Comparison of ENCODE assay signal across 14 cellular contexts in the genomic region with DNA sequence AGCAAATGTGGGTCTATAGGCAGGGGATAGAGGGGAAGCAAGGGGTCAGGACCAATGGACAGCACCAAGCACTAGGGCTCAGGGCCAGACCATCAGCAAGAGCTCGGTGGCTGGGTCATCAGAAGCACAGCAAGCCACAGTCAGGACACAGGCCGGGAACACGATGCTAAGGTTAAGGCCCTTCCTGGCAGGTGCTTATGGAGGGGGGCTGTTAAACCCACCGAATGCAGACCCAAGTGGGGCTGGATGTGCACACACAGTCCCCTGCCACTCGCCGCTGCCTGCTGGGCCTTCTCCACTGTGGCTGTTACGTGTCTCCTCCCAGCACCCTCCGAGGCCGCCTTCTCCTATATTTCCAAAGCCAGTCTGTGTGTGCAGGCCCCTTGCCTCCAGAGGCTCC.
DNase-seq lines count a peak whose midpoint lies in the region; ATAC-seq and TF ChIP-seq lines count a peak whose summit lies in the region.
"Had no signal": no experiment of that assay in that cellular context is flagged by ENCODE, and none has a peak within 500 bp of the region (broad histone marks: within the 10 kb centered on the region; RNA-seq: fewer than 3 reads in every experiment).

No MANE protein-coding gene starts in this region.

- H3K36me3 ChIP-seq in A673 (ENCODE audit: insufficient read depth, low read length, poor library complexity, severe bottlenecking): no peaks in the 10 kb centered on the region
- no peaks in the 10 kb centered on the region for H3K36me3 ChIP-seq in psoas muscle (ENCODE audit: insufficient read depth in 1 of 2, low read depth in 1 of 2)
- H3K36me3 ChIP-seq: WERI-Rb-1 had no signal

- WGBS in psoas muscle, 3 donors: 86 to 88% (median 87%) methylated on average over 9 of the region's 9 CpGs

- no TSS peak for BruUV-seq in A673 (replicated peaks; lab: Mats Ljungman, UMichigan)

- H3K27me3 Mint-ChIP-seq in T-helper 17 cell: no peaks in the 10 kb centered on the region

- ATAC-seq in T-helper 17 cell: no peak
- ATAC-seq in left lobe of liver: peak; percentile 8
- no peak for ATAC-seq in psoas muscle

- intact Hi-C loops in A673 (cut with micrococcal nuclease; ENCODE audit: unreplicated experiment): no loop called here
- intact Hi-C loops in psoas muscle (cut with DNase I): no loop called here

- no peak overlapping the region for H3K4me3 Mint-ChIP-seq in T-helper 17 cell

- peaks cover 15% of the 10 kb centered on the region for H3K4me1 Mint-ChIP-seq in T-helper 17 cell

- H3K9me3 ChIP-seq in A673 (ENCODE audit: low read depth, low read length, poor library complexity, severe bottlenecking): no peaks in the 10 kb centered on the region
- no peaks in the 10 kb centered on the region for H3K9me3 ChIP-seq in T-helper 17 cell (ENCODE audit: control insufficient read depth, low read length, poor library complexity, severe bottlenecking)
- no peaks in the 10 kb centered on the region for H3K9me3 ChIP-seq in psoas muscle

- DNase-seq in A673 (ENCODE audit: low spot score): no peak
- no peak for DNase-seq in T-helper 17 cell
- DNase-seq in left lobe of liver (ENCODE audit: low spot score): no peak
- DNase-seq in psoas muscle: no peak
- DNase-seq in NCI-H226: no peak
- no peak for DNase-seq in NCI-H2107 treated with DMSO at 0.1 percent for 48 hours (lab: John Stamatoyannopoulos, UW; ENCODE audit: unreplicated experiment)
- DNase-seq in DMS114 treated with DMSO at 0.1 percent for 48 hours (lab: John Stamatoyannopoulos, UW; ENCODE audit: unreplicated experiment): no peak
- DNase-seq in T-helper 1 cell: no peak
- DNase-seq: activated gamma-delta T cell treated with Interleukin-2 at 50 U/mL for 16 hours, dermis blood vessel endothelial cell, left colon, NCI-H2029 treated with DMSO at 0.1 percent for 48 hours, NCI-H748 treated with DMSO at 0.1 percent for 48 hours, WERI-Rb-1 had no signal

- H3K36me3 Mint-ChIP-seq in T-helper 17 cell (ENCODE audit: low read depth): no peaks in the 10 kb centered on the region

- CTCF ChIA-PET in A673 (lab: Charles Lee): no interaction called here

- TF ChIP-seq CTCF in A673 (conservative IDR thresholded peaks at IDR 0.05; ENCODE audit: low read depth, low read length) (no peak), psoas muscle (IDR thresholded peaks at IDR 0.05) (no peak)

- peaks cover 16% of the 10 kb centered on the region for H3K4me1 ChIP-seq in A673 (ENCODE audit: insufficient read depth, low read length, poor library complexity, severe bottlenecking)
- peaks cover 7% of the 10 kb centered on the region for H3K4me1 ChIP-seq in psoas muscle

- POLR2A ChIA-PET in A673 (lab: Charles Lee; ENCODE audit: low non-redundant PET): no interaction called here

- peak overlapping the region; percentile 67 for H3K27ac ChIP-seq in A673 (ENCODE audit: low read depth, low read length, poor library complexity, severe bottlenecking)
- H3K27ac ChIP-seq in psoas muscle: peak overlapping the region; percentile 16
- H3K27ac ChIP-seq: WERI-Rb-1 had no signal

- H3K4me3 ChIP-seq in A673 (ENCODE audit: low read depth, low read length, poor library complexity, severe bottlenecking) (no peak overlapping the region), psoas muscle (no peak overlapping the region)

- H3K27ac Mint-ChIP-seq in T-helper 17 cell: peak overlapping the region; percentile 60

- H3K27me3 ChIP-seq in A673 (replicated peaks; ENCODE audit: insufficient read depth, low read depth, low read length, poor library complexity) (no peaks in the 10 kb centered on the region), psoas muscle (ENCODE audit: insufficient read depth in 3 of 3, low read length in 2 of 3) (no peaks in the 10 kb centered on the region)
